Comparison of ENCODE assay signal across 30 cellular contexts in genomic region chr6:157541618-157542404, GRCh38.
A peak's percentile ranks its signal among the peaks of the same experiment; 100 is the strongest.
DNase-seq lines count a peak whose midpoint lies in the region; ATAC-seq and TF ChIP-seq lines count a peak whose summit lies in the region.
"Had no signal": no experiment of that assay in that cellular context is flagged by ENCODE, and none has a peak within 500 bp of the region (broad histone marks: within the 10 kb centered on the region; RNA-seq: fewer than 3 reads in every experiment).

No MANE protein-coding gene starts in this region.

- H3K9ac ChIP-seq in BLaER1 (no peak overlapping the region), IMR-90 (ENCODE audit: low read depth, low read length) (no peak overlapping the region)
- H3K9ac ChIP-seq: neural progenitor cell had no signal

- POLR2A ChIA-PET in IMR-90 (lab: Charles Lee; ENCODE audit: unreplicated experiment): no interaction called here

- intact Hi-C loops in IMR-90 (cut with micrococcal nuclease) (no loop called here), heart right ventricle (cut with DNase I) (no loop called here)

- no peak for TF ChIP-seq POLR2A in IMR-90 (IDR thresholded peaks at IDR 0.05; ENCODE audit: low read depth, low read length)
- no peak for TF ChIP-seq POLR2A in upper lobe of left lung (IDR thresholded peaks at IDR 0.05)

- H2BK5ac ChIP-seq in IMR-90 (ENCODE audit: low read depth, low read length, poor library complexity, severe bottlenecking): no peak overlapping the region

- peak; percentile 36 for DNase-seq in IMR-90
- no peak for DNase-seq in heart right ventricle
- DNase-seq in nephron progenitor cell: no peak
- no peak for DNase-seq in upper lobe of left lung
- DNase-seq in mucosa of gallbladder (ENCODE audit: low spot score): no peak
- DNase-seq: activated CD4-positive, alpha-beta T cell treated with anti-CD3 and anti-CD28 coated beads, Interleukin-2, amount 10 ng/mL, durations not matched to agents 7 days and 5 days; activated naive CD8-positive, alpha-beta T cell treated with anti-CD3 and anti-CD28 coated beads, Interleukin-2, amount 50 U/mL, for 24 hours; activated T-cell treated with anti-CD3 and anti-CD28 coated beads, Interleukin-2, amount 50 U/mL, for 48 hours; caudate nucleus; DMS53; effector memory CD8-positive, alpha-beta T cell; erythroblast; glutamatergic neuron; kidney; lower lobe of right lung; NCI-H1092; NCI-H1694; pancreas; retina; SIG-M5; stimulated activated CD4-positive, alpha-beta T cell treated with anti-CD3 and anti-CD28 coated beads, Interleukin-1b, Interleukin-23, amount 100 ng/mL, for 48 hours; T1000; testis; WERI-Rb-1 had no signal

- H4K5ac ChIP-seq in IMR-90 (ENCODE audit: low read depth, low read length): no peak overlapping the region

- H3K4me3 ChIP-seq in BLaER1 (peak overlapping the region; percentile 28; the same call in 1 of the 2 replicates), IMR-90 (ENCODE audit: insufficient read depth, low read depth, low read length) (no peak overlapping the region), heart right ventricle (no peak overlapping the region), upper lobe of left lung (no peak overlapping the region)
- H3K4me3 ChIP-seq: K562, lower lobe of right lung, neural progenitor cell, pancreas, testis had no signal

- 100% methylated on average over 1 of the region's 13 CpGs; no CpG with 5 or more reads in 1 of the 2 experiments for WGBS in IMR-90 (ENCODE audit: extremely low coverage in 2 of 2, insufficient read length in 1 of 2), 2 experiments
- 48 to 59% methylated on average over 13 of the region's 13 CpGs for WGBS in heart right ventricle, 2 donors
- 72 to 75% methylated on average over 12 to 13 of the region's 13 CpGs for WGBS in upper lobe of left lung, 2 donors

- no peak for TF ChIP-seq RAD21 in IMR-90 (IDR thresholded peaks at IDR 0.05; ENCODE audit: low read length)

- H4K8ac ChIP-seq in IMR-90 (ENCODE audit: low read depth in 2 of 2, low read length in 2 of 2): no peak overlapping the region

- ATAC-seq in IMR-90 (ENCODE audit: low read depth): peak; percentile 48; the same call in 1 of the 2 replicates
- peak in 6 of 8 donors; percentile 77 to 94 (median 88) for ATAC-seq in heart right ventricle
- ATAC-seq in upper lobe of left lung (ENCODE audit: low FRiP score in 2 of 2): no peak
- ATAC-seq in GM19463 (IDR thresholded peaks at IDR 0.05; ENCODE audit: unreplicated experiment): no peak
- ATAC-seq: activated naive CD8-positive, alpha-beta T cell treated with anti-CD3 and anti-CD28 coated beads, Interleukin-2, amount 50 U/mL, for 24 hours; effector memory CD8-positive, alpha-beta T cell; HCT116; K562; lower lobe of right lung; pancreas had no signal

- no peak overlapping the region for H2BK20ac ChIP-seq in IMR-90 (ENCODE audit: low read depth, low read length)

- H3K27ac Mint-ChIP-seq in nephron progenitor cell: peak overlapping the region; percentile 8
- H3K27ac Mint-ChIP-seq: activated CD4-positive, alpha-beta T cell treated with anti-CD3 and anti-CD28 coated beads, Interleukin-2, amount 10 ng/mL, durations not matched to agents 7 days and 5 days; activated naive CD8-positive, alpha-beta T cell treated with anti-CD3 and anti-CD28 coated beads, Interleukin-2, amount 50 U/mL, for 24 hours; effector memory CD8-positive, alpha-beta T cell; neural progenitor cell; stimulated activated naive CD8-positive, alpha-beta T cell treated with anti-CD3 and anti-CD28 coated beads, Interleukin-15, Interleukin-2, amounts not matched to agents 100 ng/mL and 50 ng/mL, for 24 hours had no signal

- no peak overlapping the region for H2BK120ac ChIP-seq in IMR-90 (ENCODE audit: low read depth, low read length)

- H4K20me1 ChIP-seq in BLaER1: no peaks in the 10 kb centered on the region
- no peaks in the 10 kb centered on the region for H4K20me1 ChIP-seq in IMR-90 (ENCODE audit: insufficient read depth, low read length)

- no peak overlapping the region for H3K23ac ChIP-seq in IMR-90 (ENCODE audit: low read depth, low read length)

- dilution Hi-C loops in IMR-90 (cut with HindIII; ENCODE audit: low sequenced_read_pairs, unreplicated experiment): no loop called here

- H3K79me1 ChIP-seq in IMR-90 (ENCODE audit: low read depth in 1 of 2, low read length in 2 of 2): no peaks in the 10 kb centered on the region

- H2BK15ac ChIP-seq in IMR-90 (ENCODE audit: low read depth, low read length): no peak overlapping the region

- H3K4ac ChIP-seq in IMR-90 (ENCODE audit: low read depth, low read length): no peak overlapping the region

- H3K56ac ChIP-seq in IMR-90 (ENCODE audit: extremely low read depth, insufficient read depth, low read length): no peak overlapping the region

- no peak overlapping the region for H3K4me3 Mint-ChIP-seq in nephron progenitor cell
- H3K4me3 Mint-ChIP-seq: activated CD4-positive, alpha-beta T cell treated with anti-CD3 and anti-CD28 coated beads, Interleukin-2, amount 10 ng/mL, durations not matched to agents 7 days and 5 days; activated naive CD8-positive, alpha-beta T cell treated with anti-CD3 and anti-CD28 coated beads, Interleukin-2, amount 50 U/mL, for 24 hours; effector memory CD8-positive, alpha-beta T cell; neural progenitor cell; stimulated activated naive CD8-positive, alpha-beta T cell treated with anti-CD3 and anti-CD28 coated beads, Interleukin-15, Interleukin-2, amounts not matched to agents 100 ng/mL and 50 ng/mL, for 24 hours had no signal

- peaks cover 51% of the 10 kb centered on the region for H3K4me1 Mint-ChIP-seq in nephron progenitor cell

- H2AK5ac ChIP-seq in IMR-90 (ENCODE audit: low read depth, low read length): no peak overlapping the region

- H2AK9ac ChIP-seq in IMR-90 (replicated peaks; ENCODE audit: low read depth, low read length, poor library complexity): no peak overlapping the region

- no peak overlapping the region for H4K91ac ChIP-seq in IMR-90 (ENCODE audit: insufficient read depth, low read depth, low read length)

- H3K9me3 Mint-ChIP-seq in nephron progenitor cell: peaks cover 14% of the 10 kb centered on the region
- H3K9me3 Mint-ChIP-seq: activated CD4-positive, alpha-beta T cell treated with anti-CD3 and anti-CD28 coated beads, Interleukin-2, amount 10 ng/mL, durations not matched to agents 7 days and 5 days; effector memory CD8-positive, alpha-beta T cell; stimulated activated naive CD8-positive, alpha-beta T cell treated with anti-CD3 and anti-CD28 coated beads, Interleukin-15, Interleukin-2, amounts not matched to agents 100 ng/mL and 50 ng/mL, for 24 hours had no signal

- no peak overlapping the region for H2AFZ ChIP-seq in IMR-90 (replicated peaks; ENCODE audit: low read length, poor library complexity)
- H2AFZ ChIP-seq: neural progenitor cell had no signal

- H3K27me3 ChIP-seq in BLaER1 (no peaks in the 10 kb centered on the region), IMR-90 (ENCODE audit: control insufficient read depth, insufficient read depth, low read length) (no peaks in the 10 kb centered on the region), heart right ventricle (no peaks in the 10 kb centered on the region), upper lobe of left lung (no peaks in the 10 kb centered on the region)
- H3K27me3 ChIP-seq: neural progenitor cell, pancreas, testis had no signal

- H3K14ac ChIP-seq in IMR-90 (replicated peaks; ENCODE audit: low read depth, low read length): no peak overlapping the region

- H3K4me2 ChIP-seq in BLaER1 (peak overlapping the region; percentile 80), IMR-90 (ENCODE audit: low read depth, low read length) (no peak overlapping the region; the same call in 1 of the 2 replicates)
- H3K4me2 ChIP-seq: neural progenitor cell had no signal

- H3K36me3 ChIP-seq in BLaER1 (peaks cover 16% of the 10 kb centered on the region; the same call in 1 of the 2 replicates), IMR-90 (ENCODE audit: control insufficient read depth, insufficient read depth, low read length) (no peaks in the 10 kb centered on the region), heart right ventricle (peaks cover 0 to 29% (median 0%) of the 10 kb centered on the region in 9 donors), upper lobe of left lung (peaks cover 0 to 7% (median 0%) of the 10 kb centered on the region in 4 donors)
- H3K36me3 ChIP-seq: lower lobe of right lung, neural progenitor cell, pancreas had no signal

- in situ Hi-C loops in IMR-90 (cut with MboI; ENCODE audit: low sequenced_read_pairs): no loop called here

- TF ChIP-seq CTCF in IMR-90 (conservative IDR thresholded peaks at IDR 0.05; ENCODE audit: low read depth, low read length) (no peak), heart right ventricle (IDR thresholded peaks at IDR 0.05) (no peak), nephron progenitor cell (IDR thresholded peaks at IDR 0.05) (no peak), upper lobe of left lung (IDR thresholded peaks at IDR 0.05) (no peak)

- H3K36me3 Mint-ChIP-seq in nephron progenitor cell (ENCODE audit: low read depth): peaks cover 11% of the 10 kb centered on the region

- H3K9me3 ChIP-seq in BLaER1 (peaks cover 14% of the 10 kb centered on the region), IMR-90 (ENCODE audit: control insufficient read depth, insufficient read depth, low read length) (no peaks in the 10 kb centered on the region), heart right ventricle (no peaks in the 10 kb centered on the region), upper lobe of left lung (no peaks in the 10 kb centered on the region)
- H3K9me3 ChIP-seq: lower lobe of right lung, pancreas, testis had no signal

- H3K27me3 Mint-ChIP-seq in nephron progenitor cell (ENCODE audit: low read depth, poor library complexity): peaks cover 12% of the 10 kb centered on the region
- H3K27me3 Mint-ChIP-seq: activated CD4-positive, alpha-beta T cell treated with anti-CD3 and anti-CD28 coated beads, Interleukin-2, amount 10 ng/mL, durations not matched to agents 7 days and 5 days; activated naive CD8-positive, alpha-beta T cell treated with anti-CD3 and anti-CD28 coated beads, Interleukin-2, amount 50 U/mL, for 24 hours; effector memory CD8-positive, alpha-beta T cell had no signal

- H3K18ac ChIP-seq in IMR-90 (ENCODE audit: low read depth, low read length): no peak overlapping the region; the same call in 1 of the 2 replicates

- no TSS peak for BruUV-seq in IMR-90 (replicated peaks; lab: Mats Ljungman, UMichigan)

- H3K27ac ChIP-seq in BLaER1 (peak overlapping the region; percentile 56), IMR-90 (ENCODE audit: insufficient read depth, low read length) (no peak overlapping the region), heart right ventricle (peak overlapping the region in 4 of 10 donors; percentile 39 to 65 (median 47)), upper lobe of left lung (no peak overlapping the region)
- H3K27ac ChIP-seq: lower lobe of right lung, neural progenitor cell, pancreas, testis, WERI-Rb-1 had no signal

- CTCF ChIA-PET in IMR-90 (lab: Yijun Ruan, JAX): interaction anchor here (1.0 kb wide), 1 partner anchor 26 kb away, joined by 4 read pairs; no protein-coding TSS in a partner anchor

- H3K4me1 ChIP-seq in BLaER1 (peaks cover 64% of the 10 kb centered on the region), IMR-90 (ENCODE audit: control insufficient read depth, insufficient read depth, low read length) (peaks cover 10% of the 10 kb centered on the region; the same call in 1 of the 2 replicates), heart right ventricle (peaks cover 0 to 41% (median 23%) of the 10 kb centered on the region in 9 donors), upper lobe of left lung (peaks cover 0 to 12% (median 9%) of the 10 kb centered on the region in 4 donors)
- H3K4me1 ChIP-seq: pancreas, testis had no signal

- H3K9me1 ChIP-seq in IMR-90 (ENCODE audit: insufficient read depth, low read length): no peaks in the 10 kb centered on the region; the same call in 1 of the 2 replicates

- peak in 1 of 4 donors; percentile 45 for TF ChIP-seq EP300 in upper lobe of left lung (IDR thresholded peaks at IDR 0.05)

Comparison
In these comparisons a context has a peak if more than half of its experiments do, and no peak if none do; other contexts are left out.
1. ATAC-seq: peak in IMR-90 (single experiment) and heart right ventricle (6 of 8); none in upper lobe of left lung (0 of 2) and GM19463 (single experiment).